ENCODE assay signal across 8 cellular contexts in genomic region chr17:74212913-74213791, GRCh38. TPM values are rescaled to one million over a fixed set of nuclear protein-coding genes. Genes with fewer than 3 reads are reported as not detected.
DNase-seq lines count a peak whose midpoint lies in the region; ATAC-seq, FAIRE-seq and TF ChIP-seq lines count a peak whose summit lies in the region.

TSS of gene TTYH2 (plus strand) at chr17:74213571. CDS start at chr17:74213588, 17 bp downstream.

- no peaks in the 10 kb centered on the region for H3K27me3 Mint-ChIP-seq in central memory CD8-positive, alpha-beta T cell

- peak within 1 kb of the TSS; percentile 95 for H3K27ac Mint-ChIP-seq in central memory CD8-positive, alpha-beta T cell (ENCODE audit: low read depth)

- H3K9me3 ChIP-seq in AG04450 (ENCODE audit: control insufficient read depth, insufficient read depth, low read length) (no peaks in the 10 kb centered on the region; the same call in 1 of the 2 replicates), kidney (ENCODE audit: control insufficient read depth in 1 of 2, low read length in 2 of 2) (no peaks in the 10 kb centered on the region)

- peaks cover 56% of the 10 kb centered on the region for H3K4me1 Mint-ChIP-seq in central memory CD8-positive, alpha-beta T cell

- H3K9me3 Mint-ChIP-seq in central memory CD8-positive, alpha-beta T cell, result no peaks in the 10 kb centered on the region

- H3K4me3 ChIP-seq in AG04450 (ENCODE audit: low read depth, low read length), result peak within 1 kb of the TSS; percentile 76
- H3K4me3 ChIP-seq in kidney (ENCODE audit: low read length in 2 of 2), result peak within 1 kb of the TSS; percentile 76 to 93

- H3K36me3 ChIP-seq in kidney (ENCODE audit: control insufficient read depth in 1 of 2, insufficient read depth in 2 of 2, low read length in 2 of 2), result peaks cover 9 to 20% of the 10 kb centered on the region in 2 donors

- ATAC-seq in GM18870 (IDR thresholded peaks at IDR 0.05; ENCODE audit: unreplicated experiment) (peak; percentile 51), HG03103 (IDR thresholded peaks at IDR 0.05; ENCODE audit: low read depth, unreplicated experiment) (peak; percentile 49)
- peak; percentile 67 for ATAC-seq in central memory CD8-positive, alpha-beta T cell (replicated peaks; ENCODE audit: extremely low read depth, poor library complexity, severe bottlenecking)

- no peaks in the 10 kb centered on the region for H3K27me3 ChIP-seq in AG04450 (ENCODE audit: control insufficient read depth, insufficient read depth, low read length)

- H3K9ac ChIP-seq in kidney (ENCODE audit: low read length in 2 of 2), result peak within 1 kb of the TSS; percentile 74 to 91

- POLR2A ChIA-PET in AG04450 (lab: Yijun Ruan, JAX), result interaction anchor here (1.1 to 2.6 kb wide), 2 partner anchors 9 kb away, joined by 4 to 18 read pairs; partner anchors contain the start of gene RPL38

- FAIRE-seq in kidney (lab: Jason Lieb, UNC), result no peak

- CTCF ChIA-PET in AG04450 (lab: Charles Lee), result interaction anchor here (1.0 to 1.4 kb wide), 4 partner anchors 9 to 245 kb away, joined by 4 to 10 read pairs (median 6); partner anchors contain the start of gene RPL38

- H3K27ac ChIP-seq in AG04450 (ENCODE audit: low read depth, low read length), result peak within 1 kb of the TSS; percentile 61
- peak within 1 kb of the TSS; percentile 8 to 51 for H3K27ac ChIP-seq in kidney (ENCODE audit: low read depth in 2 of 2, low read length in 2 of 2)

- intact Hi-C loops in kidney (cut with DNase I), result no loop called here

- H3K4me3 Mint-ChIP-seq in central memory CD8-positive, alpha-beta T cell, result peak within 1 kb of the TSS; percentile 87

- H3K36me3 Mint-ChIP-seq in central memory CD8-positive, alpha-beta T cell (ENCODE audit: insufficient read depth), result peaks cover 32% of the 10 kb centered on the region

- TF ChIP-seq CTCF in AG04450 (IDR thresholded peaks at IDR 0.05; ENCODE audit: low read depth, low read length) (peak; percentile 40), kidney (IDR thresholded peaks at IDR 0.05; ENCODE audit: borderline replicate concordance, extremely low read depth, insufficient read depth) (peak; percentile 0)

- DNase-seq in AG04450 (ENCODE audit: low read depth, low spot score), result peak; percentile 55
- peak; percentile 84 for DNase-seq in NCI-H345 (lab: John Stamatoyannopoulos, UW)
- DNase-seq in activated CD4-positive, CD25-positive, alpha-beta regulatory T cell treated with anti-CD3 and anti-CD28 coated beads, Interleukin-2, amount 50 U/mL, for 16 hours (ENCODE audit: low read depth, low spot score), result peak; percentile 30
- peak; percentile 42 to 45 for DNase-seq in central memory CD8-positive, alpha-beta T cell (ENCODE audit: low spot score in 2 of 2)
- DNase-seq in kidney, result peak; percentile 95
- peak; percentile 51 to 56 for DNase-seq in stimulated activated CD4-positive, alpha-beta T cell treated with anti-CD3 and anti-CD28 coated beads, Interleukin-15, amount 100 ng/mL, for 1 hour (ENCODE audit: low read depth in 1 of 2, low spot score in 1 of 2)

- H3K4me1 ChIP-seq in kidney (ENCODE audit: control insufficient read depth in 1 of 2, insufficient read depth in 1 of 2, low read depth in 1 of 2, low read length in 2 of 2), result peaks cover 0 to 13% of the 10 kb centered on the region in 2 donors

RNA-seq across cellular contexts. Expression of gene TTYH2, which starts in this region (rescaled TPM):
- polyA plus RNA-seq in AG04450 (2011; rRNA removed), result 3.1 and 4.3 TPM in 2 replicates
- 7.1 and 7.6 TPM in 2 replicates for polyA minus RNA-seq in AG04450 (2011; rRNA and poly(A)+ RNA removed)
- total RNA-seq in kidney, result 7.1 TPM
- polyA plus RNA-seq in kidney (ENCODE audit: insufficient read depth, low read depth, low replicate concordance), result 2.4 TPM

Comparison
In these comparisons a context has a peak if more than half of its experiments do, and no peak if none do; other contexts are left out.
1. Peak in every context shown above with its lines: DNase-seq, ATAC-seq, H3K4me3 ChIP-seq and H3K27ac ChIP-seq.
2. DNase-seq: peak in every context shown above with its lines; median percentile 95 in kidney; 84 in NCI-H345; 55 in AG04450; 54 in stimulated activated CD4-positive, alpha-beta T cell treated with anti-CD3 and anti-CD28 coated beads, Interleukin-15, amount 100 ng/mL, for 1 hour; 44 in central memory CD8-positive, alpha-beta T cell; 30 in activated CD4-positive, CD25-positive, alpha-beta regulatory T cell treated with anti-CD3 and anti-CD28 coated beads, Interleukin-2, amount 50 U/mL, for 16 hours.